In the genomic region with DNA sequence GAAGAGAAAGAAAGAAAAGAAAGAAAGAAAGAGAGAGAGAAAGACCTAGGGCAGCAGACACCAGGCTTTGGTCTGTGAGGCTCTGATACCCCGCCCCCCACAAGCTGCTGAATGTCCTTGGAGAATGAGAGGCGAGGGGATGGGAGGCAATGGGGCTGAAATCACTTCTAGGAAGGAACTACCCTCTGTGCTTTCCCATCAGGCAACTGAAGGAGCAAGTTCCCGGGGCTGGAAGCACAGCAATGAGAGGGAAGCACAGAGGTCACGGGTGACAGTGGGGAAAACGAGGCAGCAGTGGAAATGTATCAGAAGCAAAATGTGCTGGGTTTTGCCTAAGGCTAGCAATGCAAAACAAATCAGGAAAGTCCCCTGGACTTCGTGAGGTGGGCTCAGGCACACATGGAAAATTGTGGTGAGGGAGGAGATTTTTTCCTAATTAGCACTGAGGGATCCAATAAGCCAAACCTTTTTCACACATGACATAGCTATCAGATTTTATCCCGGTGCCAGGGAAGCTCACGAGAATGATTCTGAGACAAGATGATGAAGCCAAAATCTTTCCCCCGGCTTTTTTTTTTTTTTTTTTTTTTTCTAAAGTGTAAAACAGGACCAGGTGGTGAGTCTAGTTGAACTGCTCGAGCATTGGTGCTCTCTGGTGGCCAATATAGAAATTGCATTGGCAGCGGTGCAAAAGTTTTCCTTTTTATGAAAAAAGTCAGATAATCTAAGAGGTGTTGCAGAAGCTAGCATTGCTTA, we compare ENCODE assay signal across 8 cellular contexts. TPM values are rescaled to one million over a fixed set of nuclear protein-coding genes. Genes with fewer than 3 reads are reported as not detected.
DNase-seq lines count a peak whose midpoint lies in the region; ATAC-seq and TF ChIP-seq lines count a peak whose summit lies in the region.

No MANE protein-coding gene starts in this region.

- H3K9ac ChIP-seq in HCT116 (ENCODE audit: low read length): no peak overlapping the region

- H3K27ac ChIP-seq in HCT116 (ENCODE audit: low read depth, low read length): no peak overlapping the region

- peak; percentile 88 for TF ChIP-seq RAD21 in HCT116 (IDR thresholded peaks at IDR 0.05; ENCODE audit: low read depth)

- ATAC-seq in HCT116 (peak; percentile 69), naive B cell (ENCODE audit: low read depth in 2 of 2) (peak; percentile 38 to 64)
- peak; percentile 60 for ATAC-seq in stimulated activated memory B cell treated with anti-CD40 and anti-IgM and Interleukin-4, amounts not matched to agents 10 μg/mL and 1 μg/mL and 100 μg/mL, for 72 hours

- H3K4me3 Mint-ChIP-seq in naive B cell: peak overlapping the region in 3 of 8 donors; percentile 6 to 76 (median 18)
- H3K4me3 Mint-ChIP-seq in stimulated activated memory B cell treated with anti-CD40 and anti-IgM and Interleukin-4, amounts not matched to agents 10 μg/mL and 1 μg/mL and 100 μg/mL, for 72 hours: peak overlapping the region; percentile 55

- peaks cover 0 to 6% of the 10 kb centered on the region in 2 experiments; a peak in 1 of 4 replicates for H3K4me1 ChIP-seq in HCT116 (ENCODE audit: control insufficient read depth in 1 of 2, insufficient read depth in 2 of 2, low read length in 2 of 2)

- H3K36me3 Mint-ChIP-seq in naive B cell: peaks cover 0 to 4% of the 10 kb centered on the region in 2 donors
- H3K36me3 Mint-ChIP-seq in stimulated activated memory B cell treated with anti-CD40 and anti-IgM and Interleukin-4, amounts not matched to agents 10 μg/mL and 1 μg/mL and 100 μg/mL, for 72 hours: no peaks in the 10 kb centered on the region

- RAD21 ChIA-PET in HCT116 (lab: Charles Lee; ENCODE audit: low non-redundant PET in 1 of 2, low total read pairs in 2 of 2, uncharacterized antibody in 2 of 2, unreplicated experiment in 2 of 2): interaction anchor here (0.7 to 2.6 kb wide), 4 partner anchors 8 to 247 kb away, joined by 3 to 14 read pairs (median 7); no protein-coding TSS in a partner anchor

- TF ChIP-seq CTCF in BJ (IDR thresholded peaks at IDR 0.05; ENCODE audit: insufficient read depth, low read depth, low read length) (peak; percentile 71), HCT116 (IDR thresholded peaks at IDR 0.05 in 2 of 3, conservative IDR thresholded peaks at IDR 0.05 in 1 of 3; ENCODE audit: borderline replicate concordance in 1 of 3, insufficient read depth in 1 of 3, low read depth in 2 of 3, low read length in 2 of 3) (peak; percentile 76 to 86 (median 84)), epithelial cell of proximal tubule (conservative IDR thresholded peaks at IDR 0.05; ENCODE audit: low read depth, low read length) (peak; percentile 83)

- no peaks in the 10 kb centered on the region for H3K27me3 Mint-ChIP-seq in naive B cell
- no peaks in the 10 kb centered on the region for H3K27me3 Mint-ChIP-seq in stimulated activated memory B cell treated with anti-CD40 and anti-IgM and Interleukin-4, amounts not matched to agents 10 μg/mL and 1 μg/mL and 100 μg/mL, for 72 hours

- H3K9me3 ChIP-seq in HCT116 (ENCODE audit: control insufficient read depth in 1 of 2, insufficient read depth in 1 of 2, low read depth in 1 of 2, low read length in 2 of 2): no peaks in the 10 kb centered on the region

- CTCF ChIA-PET in BJ (lab: Yijun Ruan, JAX): interaction anchor here (0.6 to 11.2 kb wide), 22 partner anchors 9 to 1178 kb away, joined by 3 to 240 read pairs (median 4); no protein-coding TSS in a partner anchor
- CTCF ChIA-PET in HCT116 (lab: Charles Lee): interaction anchor here (0.6 to 3.8 kb wide), 9 partner anchors 11 to 1303 kb away, joined by 3 to 144 read pairs (median 3); no protein-coding TSS in a partner anchor

- H3K27ac Mint-ChIP-seq in naive B cell: peak overlapping the region in 1 of 6 donors; percentile 79
- peak overlapping the region; percentile 68 for H3K27ac Mint-ChIP-seq in stimulated activated memory B cell treated with anti-CD40 and anti-IgM and Interleukin-4, amounts not matched to agents 10 μg/mL and 1 μg/mL and 100 μg/mL, for 72 hours

- H3K4me3 ChIP-seq in BJ (ENCODE audit: low read depth, low read length) (no peak overlapping the region), HCT116 (replicated peaks in 1 of 2; ENCODE audit: low read depth in 1 of 2, low read length in 2 of 2) (no peak overlapping the region), epithelial cell of proximal tubule (ENCODE audit: low read depth, low read length) (no peak overlapping the region)

- no peaks in the 10 kb centered on the region for H3K36me3 ChIP-seq in BJ (ENCODE audit: control insufficient read depth, insufficient read depth, low read length)
- H3K36me3 ChIP-seq in HCT116 (ENCODE audit: control insufficient read depth in 1 of 2, insufficient read depth in 2 of 2, low read length in 2 of 2): no peaks in the 10 kb centered on the region

- DNase-seq in BJ (ENCODE audit: low read depth): peak; percentile 20
- peak; percentile 37 for DNase-seq in HCT116 (ENCODE audit: low read depth, low spot score)
- peak; percentile 68 for DNase-seq in NOMO-1 treated with DMSO at 0.1 percent for 48 hours (lab: John Stamatoyannopoulos, UW; ENCODE audit: unreplicated experiment)
- peak; percentile 78 for DNase-seq in activated CD8-positive, alpha-beta memory T cell treated with anti-CD3 and anti-CD28 coated beads, Interleukin-2, amount 50 U/mL, for 48 hours
- DNase-seq in epithelial cell of proximal tubule (ENCODE audit: low read depth): no peak
- peak; percentile 60 for DNase-seq in naive B cell
- no peak for DNase-seq in NCI-H128 (lab: John Stamatoyannopoulos, UW; ENCODE audit: unreplicated experiment)

- intact Hi-C loops in HCT116 (cut with micrococcal nuclease): loop anchor here (1.0 kb wide), 1 partner anchor 247 kb away; no protein-coding TSS in a partner anchor

- no peaks in the 10 kb centered on the region for H3K79me2 ChIP-seq in HCT116 (ENCODE audit: insufficient read depth, low read length)

- H3K27me3 ChIP-seq in BJ (ENCODE audit: control insufficient read depth, insufficient read depth, low read length): peaks cover 3% of the 10 kb centered on the region
- peaks cover 5% of the 10 kb centered on the region; the same call in 1 of the 2 replicates for H3K27me3 ChIP-seq in HCT116 (ENCODE audit: insufficient read depth, low read length)

- POLR2A ChIA-PET in BJ (lab: Charles Lee) (no interaction called here), HCT116 (lab: Charles Lee) (no interaction called here)

- BruUV-seq in HCT116 (replicated peaks; lab: Mats Ljungman, UMichigan): no TSS peak

- TF ChIP-seq POLR2A in HCT116 (IDR thresholded peaks at IDR 0.05; ENCODE audit: borderline replicate concordance, extremely low read depth, insufficient read depth, insufficient read length): no peak

- H3K4me2 ChIP-seq in HCT116 (ENCODE audit: low read length): peak overlapping the region; percentile 21; the same call in 1 of the 2 replicates

- peaks cover 0 to 11% (median 4%) of the 10 kb centered on the region in 7 donors for H3K9me3 Mint-ChIP-seq in naive B cell
- peaks cover 3% of the 10 kb centered on the region for H3K9me3 Mint-ChIP-seq in stimulated activated memory B cell treated with anti-CD40 and anti-IgM and Interleukin-4, amounts not matched to agents 10 μg/mL and 1 μg/mL and 100 μg/mL, for 72 hours

- peaks cover 8 to 18% (median 10%) of the 10 kb centered on the region in 3 donors for H3K4me1 Mint-ChIP-seq in naive B cell
- peaks cover 46% of the 10 kb centered on the region for H3K4me1 Mint-ChIP-seq in stimulated activated memory B cell treated with anti-CD40 and anti-IgM and Interleukin-4, amounts not matched to agents 10 μg/mL and 1 μg/mL and 100 μg/mL, for 72 hours

- H4K20me1 ChIP-seq in HCT116 (ENCODE audit: insufficient read depth): no peaks in the 10 kb centered on the region

- no peaks in the 10 kb centered on the region for H3K9me2 ChIP-seq in HCT116 (ENCODE audit: insufficient read depth)

- peak overlapping the region; percentile 70 for H2AFZ ChIP-seq in HCT116 (ENCODE audit: low read depth, low read length, poor library complexity, severe bottlenecking)

TF ChIP-seq in HCT116, 20 proteins besides CTCF, POLR2A, EP300 and RAD21:
- TF ChIP-seq SIN3A (IDR thresholded peaks at IDR 0.05; ENCODE audit: low read depth) (no peak), ELF1 (IDR thresholded peaks at IDR 0.05; ENCODE audit: borderline replicate concordance, low read depth) (no peak), EZH2 (IDR thresholded peaks at IDR 0.05) (no peak)
- TF ChIP-seq, protein P1, sequence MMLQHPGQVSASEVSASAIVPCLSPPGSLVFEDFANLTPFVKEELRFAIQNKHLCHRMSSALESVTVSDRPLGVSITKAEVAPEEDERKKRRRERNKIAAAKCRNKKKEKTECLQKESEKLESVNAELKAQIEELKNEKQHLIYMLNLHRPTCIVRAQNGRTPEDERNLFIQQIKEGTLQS (IDR thresholded peaks at IDR 0.05): no peak

RNA-seq across cellular contexts. Expression of gene ARFGEF2, which starts 16.8 kb away (rescaled TPM):
- polyA plus RNA-seq in BJ (2011; rRNA removed) (15.5 and 20.0 TPM in 2 replicates), naive B cell (ENCODE audit: low read depth in 6 of 6) (10 to 100 TPM in 4 of 6 donors, 1 to 10 TPM in 2; 3.9 to 18.4 (median 12.1) TPM)
- 32.4 and 33.1 TPM in 2 replicates for polyA minus RNA-seq in BJ (2011; rRNA and poly(A)+ RNA removed)
- total RNA-seq in HCT116 (2021; ENCODE audit: unreplicated experiment) (22.2 TPM), epithelial cell of proximal tubule (19.0 and 20.5 TPM in 2 replicates)
- 8.3 and 9.2 TPM in 2 replicates for polyA plus RNA-seq in HCT116 (2012)

Comparison
In these comparisons a context has a peak if more than half of its experiments do, and no peak if none do; other contexts are left out.
1. DNase-seq: peak in BJ (single experiment), HCT116 (single experiment), NOMO-1 treated with DMSO at 0.1 percent for 48 hours (single experiment), activated CD8-positive, alpha-beta memory T cell treated with anti-CD3 and anti-CD28 coated beads, Interleukin-2, amount 50 U/mL, for 48 hours (single experiment) and naive B cell (single experiment); none in epithelial cell of proximal tubule (single experiment) and NCI-H128 (single experiment).
2. Peak in every context shown above with its lines, with median percentiles within 50 percentile points of each other: CTCF ChIP-seq and ATAC-seq.